16 cellular contexts compared by ENCODE assay signal in genomic region chr3:122271246-122271898, GRCh38. TPM values are rescaled to one million over a fixed set of nuclear protein-coding genes. Genes with fewer than 3 reads are reported as not detected.
A peak's percentile ranks its signal among the peaks of the same experiment; 100 is the strongest.
DNase-seq lines count a peak whose midpoint lies in the region; ATAC-seq and TF ChIP-seq lines count a peak whose summit lies in the region.
"Had no signal": no experiment of that assay in that cellular context is flagged by ENCODE, and none has a peak within 500 bp of the region (broad histone marks: within the 10 kb centered on the region; RNA-seq: fewer than 3 reads in every experiment).

No MANE protein-coding gene starts in this region.

- peak overlapping the region in 5 of 8 donors; percentile 0 to 30 (median 24) for H3K27ac Mint-ChIP-seq in CD8-positive, alpha-beta memory T cell
- H3K27ac Mint-ChIP-seq: brain, H9 had no signal

- no peak overlapping the region for H3K4me3 ChIP-seq in CD8-positive, alpha-beta memory T cell (ENCODE audit: low read length)
- H3K4me3 ChIP-seq in Jurkat, Clone E6-1 (ENCODE audit: low read length): no peak overlapping the region
- H3K4me3 ChIP-seq in esophagus muscularis mucosa: no peak overlapping the region
- H3K4me3 ChIP-seq: stomach had no signal

- H3K4me1 Mint-ChIP-seq in CD8-positive, alpha-beta memory T cell: peaks cover 29 to 32% (median 30%) of the 10 kb centered on the region in 3 donors
- H3K4me1 Mint-ChIP-seq: brain had no signal

- peaks cover 30% of the 10 kb centered on the region for H3K4me1 ChIP-seq in CD8-positive, alpha-beta memory T cell (ENCODE audit: insufficient read depth, low read length)
- H3K4me1 ChIP-seq in esophagus muscularis mucosa: no peaks in the 10 kb centered on the region
- H3K4me1 ChIP-seq: stomach had no signal

- peaks cover 0 to 5% (median 0%) of the 10 kb centered on the region in 3 donors for H3K36me3 Mint-ChIP-seq in CD8-positive, alpha-beta memory T cell
- H3K36me3 Mint-ChIP-seq: brain had no signal

- no peaks in the 10 kb centered on the region for H3K9me3 ChIP-seq in CD8-positive, alpha-beta memory T cell (ENCODE audit: low read length)
- no peaks in the 10 kb centered on the region for H3K9me3 ChIP-seq in esophagus muscularis mucosa
- H3K9me3 ChIP-seq: stomach had no signal

- TF ChIP-seq CTCF in esophagus muscularis mucosa (IDR thresholded peaks at IDR 0.05): no peak

- H3K9me3 Mint-ChIP-seq in CD8-positive, alpha-beta memory T cell: no peaks in the 10 kb centered on the region
- H3K9me3 Mint-ChIP-seq: brain, H9 had no signal

- H3K4me3 Mint-ChIP-seq in CD8-positive, alpha-beta memory T cell: peak overlapping the region in 6 of 7 donors; percentile 1 to 69 (median 31)
- H3K4me3 Mint-ChIP-seq: brain, H9 had no signal

- 74% methylated on average over 3 of the region's 3 CpGs for WGBS in esophagus muscularis mucosa

- POLR2A ChIA-PET in CD8-positive, alpha-beta memory T cell (lab: Charles Lee): no interaction called here

- ATAC-seq in HG03095 (IDR thresholded peaks at IDR 0.05; ENCODE audit: unreplicated experiment): no peak
- no peak for ATAC-seq in GM19324 (IDR thresholded peaks at IDR 0.05; ENCODE audit: low FRiP score, unreplicated experiment)
- no peak for ATAC-seq in GM18511 (IDR thresholded peaks at IDR 0.05; ENCODE audit: unreplicated experiment)

- H3K27me3 Mint-ChIP-seq in CD8-positive, alpha-beta memory T cell: peaks cover 3 to 9% of the 10 kb centered on the region in 2 donors

- H3K27ac ChIP-seq in CD8-positive, alpha-beta memory T cell (ENCODE audit: low read depth, low read length): no peak overlapping the region
- H3K27ac ChIP-seq in esophagus muscularis mucosa (replicated peaks in 1 of 4): no peak overlapping the region
- H3K27ac ChIP-seq: stomach, VCaP had no signal

- DNase-seq in CD8-positive, alpha-beta memory T cell: peak in 2 of 5 donors; percentile 58 to 63
- DNase-seq in Jurkat, Clone E6-1 (ENCODE audit: low read depth, low spot score): peak; percentile 88
- DNase-seq in SKM-1 treated with dmso at 0.1 percent for 144 hours (lab: John Stamatoyannopoulos, UW; ENCODE audit: unreplicated experiment): peak; percentile 72
- DNase-seq in esophagus muscularis mucosa (ENCODE audit: extremely low spot score): peak; percentile 17
- DNase-seq in amygdala (lab: John Stamatoyannopoulos, UW): no peak
- DNase-seq: H9, NCI-H2107, NCI-H748 treated with DMSO at 0.1 percent for 48 hours, SHP77, stomach had no signal

- CTCF ChIA-PET in CD8-positive, alpha-beta memory T cell (lab: Charles Lee): no interaction called here

- H3K36me3 ChIP-seq in CD8-positive, alpha-beta memory T cell (ENCODE audit: insufficient read depth, low read length): no peaks in the 10 kb centered on the region
- H3K36me3 ChIP-seq in esophagus muscularis mucosa: no peaks in the 10 kb centered on the region
- H3K36me3 ChIP-seq: stomach had no signal

- no peak for TF ChIP-seq POLR2A in esophagus muscularis mucosa (IDR thresholded peaks at IDR 0.05; ENCODE audit: low read depth)

- intact Hi-C loops in esophagus muscularis mucosa (cut with DNase I): no loop called here

- no peak for TF ChIP-seq EP300 in esophagus muscularis mucosa (IDR thresholded peaks at IDR 0.05)

- H3K27me3 ChIP-seq in CD8-positive, alpha-beta memory T cell (ENCODE audit: insufficient read depth, low read length, poor library complexity, severe bottlenecking): no peaks in the 10 kb centered on the region
- H3K27me3 ChIP-seq in esophagus muscularis mucosa: no peaks in the 10 kb centered on the region
- H3K27me3 ChIP-seq: stomach had no signal

RNA-seq across cellular contexts. Expression of gene CSTA, which starts 53.7 kb away (rescaled TPM):
- under 1 TPM in 1 of 2 experiments, not detected in 1; 0.31 TPM for total RNA-seq in CD8-positive, alpha-beta memory T cell
- not detected for polyA plus RNA-seq in CD8-positive, alpha-beta memory T cell
- not detected for polyA plus RNA-seq in Jurkat, Clone E6-1 (2012; ENCODE audit: insufficient read depth, insufficient read length)
- 1 to 10 TPM; 1.3 to 3.5 (median 2.4) TPM for total RNA-seq in esophagus muscularis mucosa
- total RNA-seq: H9, lung microvascular endothelial cell had no signal

Comparison
In these comparisons a context has a peak if more than half of its experiments do, and no peak if none do; other contexts are left out.
1. DNase-seq: peak in Jurkat, Clone E6-1 (single experiment), SKM-1 treated with dmso at 0.1 percent for 144 hours (single experiment) and esophagus muscularis mucosa (single experiment); none in amygdala (0 of 56).